8 cellular contexts compared by ENCODE assay signal in the genomic region with DNA sequence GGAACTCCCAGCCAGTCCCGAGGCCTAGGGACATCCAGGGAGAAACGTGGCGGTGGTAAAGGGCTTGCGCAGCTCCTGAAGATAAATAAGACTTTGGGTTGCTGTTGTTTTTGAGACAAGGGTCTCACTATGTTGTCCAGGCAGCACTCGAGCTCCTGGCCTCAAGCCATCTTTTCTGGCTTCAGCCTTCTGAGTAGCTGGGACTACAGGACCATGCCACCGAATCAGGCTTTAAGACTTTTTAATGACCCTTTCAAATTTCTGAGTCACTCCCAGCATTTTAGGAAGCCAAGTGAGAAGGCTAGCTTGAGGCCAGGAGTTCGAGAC. TPM values are rescaled to one million over a fixed set of nuclear protein-coding genes. Genes with fewer than 3 reads are reported as not detected.
A peak's percentile ranks its signal among the peaks of the same experiment; 100 is the strongest.
DNase-seq lines count a peak whose midpoint lies in the region; ATAC-seq, FAIRE-seq and TF ChIP-seq lines count a peak whose summit lies in the region.

No MANE protein-coding gene starts in this region.

- WGBS in psoas muscle, 3 donors, result 39 to 43% (median 42%) methylated on average over 7 of the region's 7 CpGs

- H2AFZ ChIP-seq in fibroblast of lung (ENCODE audit: low read length), result peak overlapping the region; percentile 69

- peaks cover 20% of the 10 kb centered on the region for H3K79me2 ChIP-seq in fibroblast of lung (ENCODE audit: control insufficient read depth, insufficient read depth, low read length)

- H3K27ac ChIP-seq in SJCRH30 (peak overlapping the region; percentile 75), fibroblast of lung (ENCODE audit: insufficient read depth, low read length) (peak overlapping the region; percentile 83), psoas muscle (peak overlapping the region; percentile 95)

- ATAC-seq in psoas muscle (no peak), HG03442 (IDR thresholded peaks at IDR 0.05; ENCODE audit: unreplicated experiment) (no peak)

- TF ChIP-seq CTCF in fibroblast of lung (conservative IDR thresholded peaks at IDR 0.05 in 1 of 2, IDR thresholded peaks at IDR 0.05 in 1 of 2; ENCODE audit: low read depth in 1 of 2, low read length in 2 of 2) (no peak), psoas muscle (IDR thresholded peaks at IDR 0.05) (no peak)

- H3K4me2 ChIP-seq in fibroblast of lung (ENCODE audit: extremely low read depth, insufficient read depth, low read length), result peak overlapping the region; percentile 99

- H3K4me1 ChIP-seq in ES-I3 (ENCODE audit: insufficient read depth, low read length) (no peaks in the 10 kb centered on the region), SJCRH30 (no peaks in the 10 kb centered on the region), fibroblast of lung (ENCODE audit: control insufficient read depth, extremely low read depth, insufficient read depth, low read length) (peaks cover 2% of the 10 kb centered on the region), psoas muscle (peaks cover 12% of the 10 kb centered on the region)

- no peak for FAIRE-seq in GM12892 (lab: Jason Lieb, UNC)

- no peaks in the 10 kb centered on the region for H3K27me3 ChIP-seq in SJCRH30
- no peaks in the 10 kb centered on the region for H3K27me3 ChIP-seq in fibroblast of lung (ENCODE audit: control insufficient read depth, insufficient read depth, low read length)
- no peaks in the 10 kb centered on the region for H3K27me3 ChIP-seq in psoas muscle (ENCODE audit: insufficient read depth in 3 of 3, low read length in 2 of 3)

- H3K4me3 ChIP-seq in SJCRH30 (peak overlapping the region; percentile 64), fibroblast of lung (replicated peaks in 1 of 4; ENCODE audit: control extremely low read depth in 1 of 4, insufficient read depth in 1 of 4, low read depth in 3 of 4, low read length in 4 of 4) (peak overlapping the region; percentile 58 to 75 (median 68)), psoas muscle (peak overlapping the region; percentile 87)

- peak overlapping the region; percentile 66 for H3K9ac ChIP-seq in ES-I3 (ENCODE audit: low read depth, low read length)
- H3K9ac ChIP-seq in fibroblast of lung (ENCODE audit: insufficient read depth, low read length), result peak overlapping the region; percentile 82

- TF ChIP-seq POLR2A in GM12892 (IDR thresholded peaks at IDR 0.05; ENCODE audit: low read depth, low read length), result no peak

- no peaks in the 10 kb centered on the region for H4K20me1 ChIP-seq in fibroblast of lung (ENCODE audit: control insufficient read depth, extremely low read depth, insufficient read depth, low read length)

- H3K36me3 ChIP-seq in ES-I3 (ENCODE audit: insufficient read depth, low read length) (no peaks in the 10 kb centered on the region), SJCRH30 (no peaks in the 10 kb centered on the region), fibroblast of lung (ENCODE audit: control insufficient read depth, insufficient read depth, low read length) (no peaks in the 10 kb centered on the region), psoas muscle (ENCODE audit: insufficient read depth in 1 of 2, low read depth in 1 of 2) (peaks cover 0 to 3% of the 10 kb centered on the region in 2 donors)

- DNase-seq in SJCRH30 (no peak), fibroblast of lung (ENCODE audit: low read depth in 2 of 2) (peak; percentile 21 to 32), psoas muscle (no peak), NCI-H2196 treated with DMSO at 0.1 percent for 48 hours (lab: John Stamatoyannopoulos, UW; ENCODE audit: unreplicated experiment) (no peak), amniotic stem cell (lab: John Stamatoyannopoulos, UW) (no peak), GM12892 (ENCODE audit: insufficient read length) (no peak)

- intact Hi-C loops in psoas muscle (cut with DNase I), result loop anchor here in 1 of 2 donors (5.0 kb wide), 2 partner anchors 67 to 122 kb away; a partner anchor contains a TSS

- no peaks in the 10 kb centered on the region for H3K9me3 ChIP-seq in ES-I3 (ENCODE audit: control insufficient read depth, insufficient read depth, low read length)
- H3K9me3 ChIP-seq in SJCRH30 (replicated peaks), result no peaks in the 10 kb centered on the region
- H3K9me3 ChIP-seq in fibroblast of lung (ENCODE audit: control insufficient read depth, insufficient read depth, low read depth, low read length), result no peaks in the 10 kb centered on the region
- H3K9me3 ChIP-seq in psoas muscle, result no peaks in the 10 kb centered on the region

RNA-seq across cellular contexts. Expression of a gene that starts 0.7 kb away (rescaled TPM):
- total RNA-seq in SJCRH30 (2014; rRNA removed; shearing (Covaris generic)), result 29.2 and 30.0 TPM in 2 replicates
- total RNA-seq in fibroblast of lung (22.9 and 31.2 TPM in 2 replicates), psoas muscle (10 to 100 TPM in 1 of 4 donors, 1 to 10 TPM in 3; 8.5 to 11.6 (median 9.4) TPM)
- polyA plus RNA-seq in fibroblast of lung (20.7 and 22.1 TPM in 2 replicates), psoas muscle (1 to 10 TPM; 3.0 to 9.1 (median 6.1) TPM)
- polyA plus RNA-seq in fibroblast of lung (2012), result 13.3 and 14.9 TPM in 2 replicates
- 27.4 and 28.6 TPM in 2 replicates for polyA minus RNA-seq in fibroblast of lung (ENCODE audit: low replicate concordance)
- 7.4 TPM for polyA plus RNA-seq in GM12892 (2012; ENCODE audit: missing spikeins)

Comparison
In these comparisons a context has a peak if more than half of its experiments do, and no peak if none do; other contexts are left out.
1. DNase-seq: peak in fibroblast of lung (2 of 2); none in SJCRH30 (0 of 2), psoas muscle (0 of 2), NCI-H2196 treated with DMSO at 0.1 percent for 48 hours (single experiment), amniotic stem cell (single experiment) and GM12892 (single experiment).
2. Peak in every context shown above with its lines, with median percentiles within 50 percentile points of each other: H3K27ac ChIP-seq and H3K4me3 ChIP-seq.